ENCODE assay signal across 32 cellular contexts in the genomic region with DNA sequence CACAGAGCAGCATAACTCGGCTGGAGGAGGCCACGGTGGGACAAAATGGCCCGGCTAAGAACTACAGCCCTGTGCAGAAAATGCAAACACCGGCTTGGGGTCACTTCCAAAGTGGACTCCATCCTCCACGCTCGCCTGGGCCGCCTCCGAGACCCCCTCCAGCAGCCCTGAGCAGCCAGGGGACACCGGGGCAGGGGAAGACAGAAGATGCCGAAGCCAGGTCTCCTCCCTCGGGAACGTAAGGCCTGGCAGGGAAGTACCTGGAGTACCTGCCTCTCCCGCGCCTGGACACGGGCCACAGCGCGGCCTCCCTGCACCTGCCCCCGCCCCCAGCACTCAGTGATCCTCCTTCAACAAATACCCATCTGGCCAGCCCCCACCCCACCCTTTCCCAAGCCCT.
"Had no signal": no experiment of that assay in that cellular context is flagged by ENCODE, and none has a peak within 500 bp of the region (broad histone marks: within the 10 kb centered on the region; RNA-seq: fewer than 3 reads in every experiment).

No MANE protein-coding gene starts in this region.

- H3K4me3 ChIP-seq: ascending aorta, MG63, PC-9, SJCRH30, SK-N-MC had no signal

- H3K27me3 ChIP-seq: ascending aorta, MG63, SJCRH30 had no signal

- ATAC-seq: activated CD8-positive, alpha-beta memory T cell treated with anti-CD3 and anti-CD28 coated beads, Interleukin-2, amount 10 ng/mL, durations not matched to agents 7 days and 5 days; activated T-cell treated with anti-CD3 and anti-CD28 coated beads, Interleukin-2, amount 50 U/mL, for 72 hours; activated T-helper 17 cell treated with anti-CD3 and anti-CD28 coated beads, Interleukin-2, amount 50 U/mL, for 72 hours had no signal

- H3K27me3 Mint-ChIP-seq: activated CD4-positive, alpha-beta memory T cell treated with anti-CD3 and anti-CD28 coated beads, Interleukin-2, amount 10 ng/mL, durations not matched to agents 7 days and 5 days; activated CD8-positive, alpha-beta memory T cell treated with anti-CD3 and anti-CD28 coated beads, Interleukin-2, amount 10 ng/mL, durations not matched to agents 7 days and 5 days; activated naive CD4-positive, alpha-beta T cell treated with anti-CD3 and anti-CD28 coated beads, Interleukin-2, amount 50 U/mL, for 24 hours; activated naive CD8-positive, alpha-beta T cell treated with anti-CD3 and anti-CD28 coated beads, Interleukin-2, amount 10 ng/mL, durations not matched to agents 7 days and 5 days; activated T-helper 17 cell treated with anti-CD3 and anti-CD28 coated beads, Interleukin-2, amount 50 U/mL, for 72 hours had no signal

- DNase-seq: activated CD4-positive, alpha-beta memory T cell treated with anti-CD3 and anti-CD28 coated beads, Interleukin-2, amount 10 ng/mL, durations not matched to agents 7 days and 5 days; activated CD4-positive, alpha-beta T cell treated with anti-CD3 and anti-CD28 coated beads for 1 hour; activated CD4-positive, alpha-beta T cell treated with anti-CD3 and anti-CD28 coated beads for 48 hours; activated CD4-positive, CD25-positive, alpha-beta regulatory T cell; activated CD8-positive, alpha-beta memory T cell treated with anti-CD3 and anti-CD28 coated beads for 24 hours; activated CD8-positive, alpha-beta memory T cell treated with anti-CD3 and anti-CD28 coated beads, Interleukin-2, amount 10 ng/mL, durations not matched to agents 7 days and 5 days; activated CD8-positive, alpha-beta memory T cell treated with anti-CD3 and anti-CD28 coated beads, Interleukin-2, amount 50 U/mL, for 48 hours; activated gamma-delta T cell; activated naive CD4-positive, alpha-beta T cell treated with Interleukin-2 at 50 U/mL for 16 hours; activated naive CD8-positive, alpha-beta T cell treated with anti-CD3 and anti-CD28 coated beads, Interleukin-2, amount 10 ng/mL, durations not matched to agents 7 days and 5 days; activated T-cell treated with anti-CD3 and anti-CD28 coated beads, Interleukin-2, amount 50 U/mL, for 72 hours; amygdala; Kasumi-1; KG1; MG63; MV-4-11; NCI-H1092; NCI-H1436 treated with DMSO at 0.1 percent for 48 hours; NCI-H1694 treated with DMSO at 0.1 percent for 48 hours; NCI-H2029; NCI-H345; NCI-H524 treated with DMSO at 0.1 percent for 48 hours; PC-9; SHP77; SJCRH30; T1000; WERI-Rb-1 had no signal

- H3K36me3 ChIP-seq: ascending aorta, MG63 had no signal

- H3K27ac ChIP-seq: ascending aorta, PC-9, SJCRH30, SK-N-MC, WERI-Rb-1 had no signal

- H3K4me1 Mint-ChIP-seq: activated T-helper 17 cell treated with anti-CD3 and anti-CD28 coated beads, Interleukin-2, amount 50 U/mL, for 72 hours had no signal

- H3K9me3 Mint-ChIP-seq: activated CD4-positive, alpha-beta memory T cell treated with anti-CD3 and anti-CD28 coated beads, Interleukin-2, amount 10 ng/mL, durations not matched to agents 7 days and 5 days; activated naive CD4-positive, alpha-beta T cell treated with anti-CD3 and anti-CD28 coated beads, Interleukin-2, amount 50 U/mL, for 24 hours; activated naive CD8-positive, alpha-beta T cell treated with anti-CD3 and anti-CD28 coated beads, Interleukin-2, amount 10 ng/mL, durations not matched to agents 7 days and 5 days; activated T-cell treated with anti-CD3 and anti-CD28 coated beads, Interleukin-2, amount 50 U/mL, for 72 hours; activated T-helper 17 cell treated with anti-CD3 and anti-CD28 coated beads, Interleukin-2, amount 50 U/mL, for 72 hours had no signal

- H3K27ac Mint-ChIP-seq: activated CD4-positive, alpha-beta memory T cell treated with anti-CD3 and anti-CD28 coated beads, Interleukin-2, amount 10 ng/mL, durations not matched to agents 7 days and 5 days; activated CD8-positive, alpha-beta memory T cell treated with anti-CD3 and anti-CD28 coated beads, Interleukin-2, amount 10 ng/mL, durations not matched to agents 7 days and 5 days; activated naive CD4-positive, alpha-beta T cell treated with anti-CD3 and anti-CD28 coated beads, Interleukin-2, amount 50 U/mL, for 24 hours; activated naive CD8-positive, alpha-beta T cell treated with anti-CD3 and anti-CD28 coated beads, Interleukin-2, amount 10 ng/mL, durations not matched to agents 7 days and 5 days; activated T-cell treated with anti-CD3 and anti-CD28 coated beads, Interleukin-2, amount 50 U/mL, for 72 hours; activated T-helper 17 cell treated with anti-CD3 and anti-CD28 coated beads, Interleukin-2, amount 50 U/mL, for 72 hours had no signal

- H3K36me3 Mint-ChIP-seq: activated naive CD4-positive, alpha-beta T cell treated with anti-CD3 and anti-CD28 coated beads, Interleukin-2, amount 50 U/mL, for 24 hours had no signal

- FAIRE-seq: RCC 7860 had no signal

- H3K9me3 ChIP-seq: ascending aorta, MG63, SJCRH30 had no signal

- H3K4me3 Mint-ChIP-seq: activated CD4-positive, alpha-beta memory T cell treated with anti-CD3 and anti-CD28 coated beads, Interleukin-2, amount 10 ng/mL, durations not matched to agents 7 days and 5 days; activated CD8-positive, alpha-beta memory T cell treated with anti-CD3 and anti-CD28 coated beads, Interleukin-2, amount 10 ng/mL, durations not matched to agents 7 days and 5 days; activated naive CD4-positive, alpha-beta T cell treated with anti-CD3 and anti-CD28 coated beads, Interleukin-2, amount 50 U/mL, for 24 hours; activated naive CD8-positive, alpha-beta T cell treated with anti-CD3 and anti-CD28 coated beads, Interleukin-2, amount 10 ng/mL, durations not matched to agents 7 days and 5 days; activated T-cell treated with anti-CD3 and anti-CD28 coated beads, Interleukin-2, amount 50 U/mL, for 72 hours; activated T-helper 17 cell treated with anti-CD3 and anti-CD28 coated beads, Interleukin-2, amount 50 U/mL, for 72 hours had no signal
